Comparison of ENCODE assay signal across 1 cellular context in the genomic region with DNA sequence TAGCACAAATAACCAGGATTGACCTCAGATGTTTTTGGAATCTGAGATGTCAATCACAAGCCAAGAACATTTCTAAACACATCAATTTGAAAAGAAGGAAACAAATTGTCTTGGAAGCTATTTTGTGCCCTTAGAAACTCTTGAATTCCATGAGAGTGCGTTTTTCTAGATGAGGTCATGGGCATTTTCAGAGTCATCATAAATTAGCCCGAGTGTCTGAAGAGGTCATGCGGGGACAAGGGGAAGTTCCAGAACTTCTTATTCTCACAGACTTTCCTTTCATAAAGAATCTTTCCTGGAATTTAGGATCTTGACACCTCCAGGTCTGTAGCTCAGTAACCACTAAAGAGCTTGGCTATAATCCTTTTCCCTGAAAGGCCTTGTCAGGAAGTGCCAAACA.
TF ChIP-seq lines count a peak whose summit lies in the region.

No MANE protein-coding gene starts in this region.

TF ChIP-seq in K562, 482 proteins besides CTCF, POLR2A, EP300 and RAD21 (continued from another document and continues in another):
- TF ChIP-seq PHB2 (IDR thresholded peaks at IDR 0.05; ENCODE audit: low read depth) (no peak), EP400 (IDR thresholded peaks at IDR 0.05) (no peak), ZFX (CRISPR knock-in tag; IDR thresholded peaks at IDR 0.05) (no peak), KDM4B (IDR thresholded peaks at IDR 0.05; ENCODE audit: borderline replicate concordance in 2 of 2, low read depth in 1 of 2) (no peak), PHF8 (IDR thresholded peaks at IDR 0.05; ENCODE audit: borderline replicate concordance, low read length) (no peak), NRF1 (conservative IDR thresholded peaks at IDR 0.05 in 1 of 2, IDR thresholded peaks at IDR 0.05 in 1 of 2) (no peak), HNRNPLL (IDR thresholded peaks at IDR 0.05; ENCODE audit: low read depth, low read length, poor library complexity, severe bottlenecking) (no peak), SRSF1 (IDR thresholded peaks at IDR 0.05; ENCODE audit: low read depth, low read length) (no peak), ZNF431 (CRISPR knock-in tag; IDR thresholded peaks at IDR 0.05) (no peak), PTTG1 (tag; IDR thresholded peaks at IDR 0.05; ENCODE audit: low read depth) (no peak), ZNF324 (CRISPR knock-in tag; IDR thresholded peaks at IDR 0.05) (no peak), ZNF764 (CRISPR knock-in tag; IDR thresholded peaks at IDR 0.05; ENCODE audit: low read depth) (no peak), ZNF41 (CRISPR knock-in tag; conservative IDR thresholded peaks at IDR 0.05) (no peak), EZH2 (IDR thresholded peaks at IDR 0.05; ENCODE audit: borderline replicate concordance, low read depth, low read length) (no peak), CREBBP (IDR thresholded peaks at IDR 0.05; ENCODE audit: low read depth, low read length) (no peak), MTA3 (IDR thresholded peaks at IDR 0.05; ENCODE audit: borderline replicate concordance) (no peak), ZNF121 (CRISPR knock-in tag; conservative IDR thresholded peaks at IDR 0.05) (no peak), BACH1 (tag; IDR thresholded peaks at IDR 0.05) (peak; percentile 71), STAG1 (CRISPR knock-in tag; IDR thresholded peaks at IDR 0.05; ENCODE audit: borderline replicate concordance) (no peak), GTF2F1 (IDR thresholded peaks at IDR 0.05; ENCODE audit: low read depth, low read length) (no peak), KLF13 (tag; IDR thresholded peaks at IDR 0.05; ENCODE audit: borderline replicate concordance, low read depth) (no peak), BDP1 (IDR thresholded peaks at IDR 0.05; ENCODE audit: insufficient read depth, insufficient read length) (no peak), ZNF274 (IDR thresholded peaks at IDR 0.05; ENCODE audit: borderline replicate concordance, low read depth, low read length) (no peak), PPARD (CRISPR knock-in tag; IDR thresholded peaks at IDR 0.05) (no peak), NCOA6 (IDR thresholded peaks at IDR 0.05) (no peak)
- TF ChIP-seq, protein P1, sequence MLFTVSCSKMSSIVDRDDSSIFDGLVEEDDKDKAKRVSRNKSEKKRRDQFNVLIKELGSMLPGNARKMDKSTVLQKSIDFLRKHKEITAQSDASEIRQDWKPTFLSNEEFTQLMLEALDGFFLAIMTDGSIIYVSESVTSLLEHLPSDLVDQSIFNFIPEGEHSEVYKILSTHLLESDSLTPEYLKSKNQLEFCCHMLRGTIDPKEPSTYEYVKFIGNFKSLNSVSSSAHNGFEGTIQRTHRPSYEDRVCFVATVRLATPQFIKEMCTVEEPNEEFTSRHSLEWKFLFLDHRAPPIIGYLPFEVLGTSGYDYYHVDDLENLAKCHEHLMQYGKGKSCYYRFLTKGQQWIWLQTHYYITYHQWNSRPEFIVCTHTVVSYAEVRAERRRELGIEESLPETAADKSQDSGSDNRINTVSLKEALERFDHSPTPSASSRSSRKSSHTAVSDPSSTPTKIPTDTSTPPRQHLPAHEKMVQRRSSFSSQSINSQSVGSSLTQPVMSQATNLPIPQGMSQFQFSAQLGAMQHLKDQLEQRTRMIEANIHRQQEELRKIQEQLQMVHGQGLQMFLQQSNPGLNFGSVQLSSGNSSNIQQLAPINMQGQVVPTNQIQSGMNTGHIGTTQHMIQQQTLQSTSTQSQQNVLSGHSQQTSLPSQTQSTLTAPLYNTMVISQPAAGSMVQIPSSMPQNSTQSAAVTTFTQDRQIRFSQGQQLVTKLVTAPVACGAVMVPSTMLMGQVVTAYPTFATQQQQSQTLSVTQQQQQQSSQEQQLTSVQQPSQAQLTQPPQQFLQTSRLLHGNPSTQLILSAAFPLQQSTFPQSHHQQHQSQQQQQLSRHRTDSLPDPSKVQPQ (CRISPR knock-in tag; IDR thresholded peaks at IDR 0.05; ENCODE audit: borderline replicate concordance): no peak
- TF ChIP-seq, protein P2, sequence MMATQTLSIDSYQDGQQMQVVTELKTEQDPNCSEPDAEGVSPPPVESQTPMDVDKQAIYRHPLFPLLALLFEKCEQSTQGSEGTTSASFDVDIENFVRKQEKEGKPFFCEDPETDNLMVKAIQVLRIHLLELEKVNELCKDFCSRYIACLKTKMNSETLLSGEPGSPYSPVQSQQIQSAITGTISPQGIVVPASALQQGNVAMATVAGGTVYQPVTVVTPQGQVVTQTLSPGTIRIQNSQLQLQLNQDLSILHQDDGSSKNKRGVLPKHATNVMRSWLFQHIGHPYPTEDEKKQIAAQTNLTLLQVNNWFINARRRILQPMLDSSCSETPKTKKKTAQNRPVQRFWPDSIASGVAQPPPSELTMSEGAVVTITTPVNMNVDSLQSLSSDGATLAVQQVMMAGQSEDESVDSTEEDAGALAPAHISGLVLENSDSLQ (IDR thresholded peaks at IDR 0.05): peak; percentile 92
- TF ChIP-seq, protein P3, sequence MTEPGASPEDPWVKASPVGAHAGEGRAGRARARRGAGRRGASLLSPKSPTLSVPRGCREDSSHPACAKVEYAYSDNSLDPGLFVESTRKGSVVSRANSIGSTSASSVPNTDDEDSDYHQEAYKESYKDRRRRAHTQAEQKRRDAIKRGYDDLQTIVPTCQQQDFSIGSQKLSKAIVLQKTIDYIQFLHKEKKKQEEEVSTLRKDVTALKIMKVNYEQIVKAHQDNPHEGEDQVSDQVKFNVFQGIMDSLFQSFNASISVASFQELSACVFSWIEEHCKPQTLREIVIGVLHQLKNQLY (CRISPR knock-in tag; conservative IDR thresholded peaks at IDR 0.05): no peak
- TF ChIP-seq, protein P4, sequence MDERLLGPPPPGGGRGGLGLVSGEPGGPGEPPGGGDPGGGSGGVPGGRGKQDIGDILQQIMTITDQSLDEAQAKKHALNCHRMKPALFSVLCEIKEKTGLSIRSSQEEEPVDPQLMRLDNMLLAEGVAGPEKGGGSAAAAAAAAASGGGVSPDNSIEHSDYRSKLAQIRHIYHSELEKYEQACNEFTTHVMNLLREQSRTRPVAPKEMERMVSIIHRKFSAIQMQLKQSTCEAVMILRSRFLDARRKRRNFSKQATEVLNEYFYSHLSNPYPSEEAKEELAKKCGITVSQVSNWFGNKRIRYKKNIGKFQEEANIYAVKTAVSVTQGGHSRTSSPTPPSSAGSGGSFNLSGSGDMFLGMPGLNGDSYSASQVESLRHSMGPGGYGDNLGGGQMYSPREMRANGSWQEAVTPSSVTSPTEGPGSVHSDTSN (CRISPR knock-in tag; IDR thresholded peaks at IDR 0.05; ENCODE audit: low read depth): peak; percentile 14; the same call in 1 of the 2 replicates
- TF ChIP-seq, protein P4 (tag; conservative IDR thresholded peaks at IDR 0.05; ENCODE audit: low read depth): peak; percentile 97
- TF ChIP-seq, protein P5, sequence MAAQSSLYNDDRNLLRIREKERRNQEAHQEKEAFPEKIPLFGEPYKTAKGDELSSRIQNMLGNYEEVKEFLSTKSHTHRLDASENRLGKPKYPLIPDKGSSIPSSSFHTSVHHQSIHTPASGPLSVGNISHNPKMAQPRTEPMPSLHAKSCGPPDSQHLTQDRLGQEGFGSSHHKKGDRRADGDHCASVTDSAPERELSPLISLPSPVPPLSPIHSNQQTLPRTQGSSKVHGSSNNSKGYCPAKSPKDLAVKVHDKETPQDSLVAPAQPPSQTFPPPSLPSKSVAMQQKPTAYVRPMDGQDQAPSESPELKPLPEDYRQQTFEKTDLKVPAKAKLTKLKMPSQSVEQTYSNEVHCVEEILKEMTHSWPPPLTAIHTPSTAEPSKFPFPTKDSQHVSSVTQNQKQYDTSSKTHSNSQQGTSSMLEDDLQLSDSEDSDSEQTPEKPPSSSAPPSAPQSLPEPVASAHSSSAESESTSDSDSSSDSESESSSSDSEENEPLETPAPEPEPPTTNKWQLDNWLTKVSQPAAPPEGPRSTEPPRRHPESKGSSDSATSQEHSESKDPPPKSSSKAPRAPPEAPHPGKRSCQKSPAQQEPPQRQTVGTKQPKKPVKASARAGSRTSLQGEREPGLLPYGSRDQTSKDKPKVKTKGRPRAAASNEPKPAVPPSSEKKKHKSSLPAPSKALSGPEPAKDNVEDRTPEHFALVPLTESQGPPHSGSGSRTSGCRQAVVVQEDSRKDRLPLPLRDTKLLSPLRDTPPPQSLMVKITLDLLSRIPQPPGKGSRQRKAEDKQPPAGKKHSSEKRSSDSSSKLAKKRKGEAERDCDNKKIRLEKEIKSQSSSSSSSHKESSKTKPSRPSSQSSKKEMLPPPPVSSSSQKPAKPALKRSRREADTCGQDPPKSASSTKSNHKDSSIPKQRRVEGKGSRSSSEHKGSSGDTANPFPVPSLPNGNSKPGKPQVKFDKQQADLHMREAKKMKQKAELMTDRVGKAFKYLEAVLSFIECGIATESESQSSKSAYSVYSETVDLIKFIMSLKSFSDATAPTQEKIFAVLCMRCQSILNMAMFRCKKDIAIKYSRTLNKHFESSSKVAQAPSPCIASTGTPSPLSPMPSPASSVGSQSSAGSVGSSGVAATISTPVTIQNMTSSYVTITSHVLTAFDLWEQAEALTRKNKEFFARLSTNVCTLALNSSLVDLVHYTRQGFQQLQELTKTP (IDR thresholded peaks at IDR 0.05; ENCODE audit: low read depth in 1 of 2, partially characterized antibody in 2 of 2): no peak
- TF ChIP-seq, protein P6, sequence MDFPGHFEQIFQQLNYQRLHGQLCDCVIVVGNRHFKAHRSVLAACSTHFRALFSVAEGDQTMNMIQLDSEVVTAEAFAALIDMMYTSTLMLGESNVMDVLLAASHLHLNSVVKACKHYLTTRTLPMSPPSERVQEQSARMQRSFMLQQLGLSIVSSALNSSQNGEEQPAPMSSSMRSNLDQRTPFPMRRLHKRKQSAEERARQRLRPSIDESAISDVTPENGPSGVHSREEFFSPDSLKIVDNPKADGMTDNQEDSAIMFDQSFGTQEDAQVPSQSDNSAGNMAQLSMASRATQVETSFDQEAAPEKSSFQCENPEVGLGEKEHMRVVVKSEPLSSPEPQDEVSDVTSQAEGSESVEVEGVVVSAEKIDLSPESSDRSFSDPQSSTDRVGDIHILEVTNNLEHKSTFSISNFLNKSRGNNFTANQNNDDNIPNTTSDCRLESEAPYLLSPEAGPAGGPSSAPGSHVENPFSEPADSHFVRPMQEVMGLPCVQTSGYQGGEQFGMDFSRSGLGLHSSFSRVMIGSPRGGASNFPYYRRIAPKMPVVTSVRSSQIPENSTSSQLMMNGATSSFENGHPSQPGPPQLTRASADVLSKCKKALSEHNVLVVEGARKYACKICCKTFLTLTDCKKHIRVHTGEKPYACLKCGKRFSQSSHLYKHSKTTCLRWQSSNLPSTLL (IDR thresholded peaks at IDR 0.05): 0 out of 2 replicates have a peak, but pooled peaks have one; percentile 36
- TF ChIP-seq, protein P7, sequence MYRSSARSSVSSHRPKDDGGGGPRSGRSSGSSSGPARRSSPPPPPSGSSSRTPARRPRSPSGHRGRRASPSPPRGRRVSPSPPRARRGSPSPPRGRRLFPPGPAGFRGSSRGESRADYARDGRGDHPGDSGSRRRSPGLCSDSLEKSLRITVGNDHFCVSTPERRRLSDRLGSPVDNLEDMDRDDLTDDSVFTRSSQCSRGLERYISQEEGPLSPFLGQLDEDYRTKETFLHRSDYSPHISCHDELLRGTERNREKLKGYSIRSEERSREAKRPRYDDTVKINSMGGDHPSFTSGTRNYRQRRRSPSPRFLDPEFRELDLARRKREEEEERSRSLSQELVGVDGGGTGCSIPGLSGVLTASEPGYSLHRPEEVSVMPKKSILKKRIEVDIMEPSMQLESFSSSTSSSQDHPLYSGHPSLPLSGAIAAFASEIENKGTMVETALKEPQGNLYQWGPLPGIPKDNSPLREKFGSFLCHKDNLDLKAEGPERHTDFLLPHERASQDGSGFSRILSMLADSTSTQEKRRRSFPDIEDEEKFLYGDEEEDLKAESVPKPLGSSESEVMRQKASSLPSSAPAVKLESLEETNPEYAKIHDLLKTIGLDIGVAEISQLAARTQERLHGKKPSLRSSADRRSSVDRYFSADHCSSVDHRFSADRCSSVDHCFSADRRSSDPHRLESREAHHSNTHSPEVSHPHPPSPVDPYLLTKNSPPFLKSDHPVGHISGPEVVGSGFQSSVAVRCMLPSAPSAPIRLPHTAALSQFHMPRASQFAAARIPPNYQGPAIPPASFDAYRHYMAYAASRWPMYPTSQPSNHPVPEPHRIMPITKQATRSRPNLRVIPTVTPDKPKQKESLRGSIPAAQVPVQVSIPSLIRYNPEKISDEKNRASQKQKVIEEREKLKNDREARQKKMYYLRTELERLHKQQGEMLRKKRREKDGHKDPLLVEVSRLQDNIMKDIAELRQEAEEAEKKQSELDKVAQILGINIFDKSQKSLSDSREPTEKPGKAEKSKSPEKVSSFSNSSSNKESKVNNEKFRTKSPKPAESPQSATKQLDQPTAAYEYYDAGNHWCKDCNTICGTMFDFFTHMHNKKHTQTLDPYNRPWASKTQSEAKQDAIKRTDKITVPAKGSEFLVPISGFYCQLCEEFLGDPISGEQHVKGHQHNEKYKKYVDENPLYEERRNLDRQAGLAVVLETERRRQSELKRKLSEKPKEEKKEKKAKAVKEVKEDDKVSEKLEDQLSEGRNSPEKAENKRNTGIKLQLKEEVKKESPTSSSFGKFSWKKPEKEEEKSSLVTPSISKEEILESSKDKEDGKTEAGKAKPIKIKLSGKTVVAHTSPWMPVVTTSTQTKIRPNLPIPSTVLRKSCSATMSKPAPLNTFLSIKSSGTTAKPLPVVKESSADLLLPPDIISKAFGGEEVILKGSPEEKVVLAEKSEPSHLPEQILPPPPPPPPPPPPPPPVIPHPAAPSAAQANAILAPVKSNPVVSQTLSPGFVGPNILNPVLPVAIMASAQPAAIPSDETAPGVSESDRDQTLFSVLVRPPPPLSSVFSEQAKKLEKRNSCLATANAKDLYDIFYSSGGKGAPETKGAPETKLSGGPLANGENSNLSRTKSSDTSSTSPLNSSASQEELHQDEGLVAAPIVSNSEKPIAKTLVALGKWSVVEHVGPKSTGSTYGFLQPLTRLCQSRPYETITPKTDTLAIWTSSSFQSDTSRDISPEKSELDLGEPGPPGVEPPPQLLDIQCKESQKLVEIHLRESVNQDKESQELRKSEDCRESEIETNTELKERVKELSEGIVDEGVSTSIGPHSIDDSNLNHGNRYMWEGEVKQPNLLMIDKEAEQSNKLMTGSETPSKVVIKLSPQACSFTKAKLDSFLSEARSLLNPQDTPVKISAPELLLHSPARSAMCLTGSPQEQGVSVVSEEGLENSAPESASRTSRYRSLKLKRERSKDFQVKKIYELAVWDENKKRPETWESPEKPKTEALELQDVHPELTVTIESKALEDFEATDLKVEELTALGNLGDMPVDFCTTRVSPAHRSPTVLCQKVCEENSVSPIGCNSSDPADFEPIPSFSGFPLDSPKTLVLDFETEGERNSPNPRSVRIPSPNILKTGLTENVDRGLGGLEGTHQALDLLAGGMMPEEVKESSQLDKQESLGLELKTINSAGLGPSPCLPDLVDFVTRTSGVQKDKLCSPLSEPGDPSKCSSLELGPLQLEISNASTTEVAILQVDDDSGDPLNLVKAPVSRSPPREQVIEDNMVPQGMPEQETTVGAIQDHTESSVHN (IDR thresholded peaks at IDR 0.05; ENCODE audit: borderline replicate concordance in 1 of 2, low read depth in 1 of 2): peak in 1 of 2 experiments; percentile 62; a peak in 1 of 4 replicates
